Comparison of ENCODE assay signal across 10 cellular contexts in genomic region chr7:38748056-38748610, GRCh38.
DNase-seq lines count a peak whose midpoint lies in the region; ATAC-seq and TF ChIP-seq lines count a peak whose summit lies in the region.
"Had no signal": no experiment of that assay in that cellular context is flagged by ENCODE, and none has a peak within 500 bp of the region (broad histone marks: within the 10 kb centered on the region; RNA-seq: fewer than 3 reads in every experiment).

No MANE protein-coding gene starts in this region.

- no peak for ATAC-seq in naive thymus-derived CD4-positive, alpha-beta T cell
- ATAC-seq in GM21360 (IDR thresholded peaks at IDR 0.05; ENCODE audit: unreplicated experiment): no peak

- intact Hi-C loops in CD14-positive monocyte (cut with micrococcal nuclease): no loop called here
- intact Hi-C loops in naive thymus-derived CD4-positive, alpha-beta T cell (cut with micrococcal nuclease): no loop called here

- H3F3A ChIP-seq in Loucy (ENCODE audit: low read depth): no peaks in the 10 kb centered on the region

- H3K9me3 ChIP-seq in Loucy (ENCODE audit: insufficient read depth, low read depth, low read length): no peaks in the 10 kb centered on the region
- no peaks in the 10 kb centered on the region for H3K9me3 ChIP-seq in naive thymus-derived CD4-positive, alpha-beta T cell (ENCODE audit: control insufficient read depth in 2 of 3, low read length in 3 of 3)

- no peak overlapping the region for H3K4me2 ChIP-seq in Loucy (ENCODE audit: low read depth, low read length, poor library complexity, severe bottlenecking)

- CTCF ChIA-PET in naive thymus-derived CD4-positive, alpha-beta T cell (lab: Charles Lee): interaction anchor here (0.6 kb wide), 1 partner anchor 90 kb away, joined by 7 read pairs; no protein-coding TSS in a partner anchor

- H4K20me1 ChIP-seq in Loucy (ENCODE audit: insufficient read depth, low read length, poor library complexity, severe bottlenecking): no peaks in the 10 kb centered on the region

- peaks cover 0 to 1% (median 0%) of the 10 kb centered on the region in 7 donors for H3K9me3 Mint-ChIP-seq in CD14-positive monocyte
- H3K9me3 Mint-ChIP-seq in naive thymus-derived CD4-positive, alpha-beta T cell: no peaks in the 10 kb centered on the region

- TF ChIP-seq CTCF in CD14-positive monocyte (IDR thresholded peaks at IDR 0.05) (peak; percentile 42), Loucy (conservative IDR thresholded peaks at IDR 0.05; ENCODE audit: low read length) (peak; percentile 62)

- peaks cover 76 to 82% of the 10 kb centered on the region in 2 donors for H3K36me3 Mint-ChIP-seq in CD14-positive monocyte
- H3K36me3 Mint-ChIP-seq in naive thymus-derived CD4-positive, alpha-beta T cell: peaks cover 17 to 78% (median 54%) of the 10 kb centered on the region in 5 donors

- POLR2A ChIA-PET in naive thymus-derived CD4-positive, alpha-beta T cell (lab: Charles Lee): no interaction called here

- H3K9me2 ChIP-seq in Loucy (replicated peaks; ENCODE audit: low read depth, low read length): no peaks in the 10 kb centered on the region

- H3K4me1 Mint-ChIP-seq in CD14-positive monocyte: no peaks in the 10 kb centered on the region
- H3K4me1 Mint-ChIP-seq in naive thymus-derived CD4-positive, alpha-beta T cell: no peaks in the 10 kb centered on the region

- H3K4me3 ChIP-seq in Loucy (ENCODE audit: low read length, poor library complexity, severe bottlenecking): no peak overlapping the region
- no peak overlapping the region for H3K4me3 ChIP-seq in naive thymus-derived CD4-positive, alpha-beta T cell (ENCODE audit: low read length)

- no peak overlapping the region for H3K9ac ChIP-seq in Loucy (ENCODE audit: low read depth, low read length, poor library complexity, severe bottlenecking)

- H3K4me3 Mint-ChIP-seq in CD14-positive monocyte: no peak overlapping the region
- no peak overlapping the region for H3K4me3 Mint-ChIP-seq in naive thymus-derived CD4-positive, alpha-beta T cell

- peaks cover 16% of the 10 kb centered on the region; the same call in 1 of the 2 replicates for H3K36me3 ChIP-seq in Loucy (ENCODE audit: insufficient read depth, low read length)
- H3K36me3 ChIP-seq in naive thymus-derived CD4-positive, alpha-beta T cell (ENCODE audit: control insufficient read depth in 2 of 3, insufficient read depth in 3 of 3, low read length in 3 of 3): peaks cover 5 to 53% (median 8%) of the 10 kb centered on the region in 3 experiments

- H2AFZ ChIP-seq in Loucy (ENCODE audit: low read length): no peak overlapping the region

- H3K27ac Mint-ChIP-seq in CD14-positive monocyte: no peak overlapping the region
- no peak overlapping the region for H3K27ac Mint-ChIP-seq in naive thymus-derived CD4-positive, alpha-beta T cell

- H3K27me3 Mint-ChIP-seq in CD14-positive monocyte (ENCODE audit: low read depth in 3 of 3): no peaks in the 10 kb centered on the region
- no peaks in the 10 kb centered on the region for H3K27me3 Mint-ChIP-seq in naive thymus-derived CD4-positive, alpha-beta T cell

- no peaks in the 10 kb centered on the region for H3K27me3 ChIP-seq in Loucy (ENCODE audit: insufficient read depth, low read length, poor library complexity, severe bottlenecking)
- no peaks in the 10 kb centered on the region for H3K27me3 ChIP-seq in naive thymus-derived CD4-positive, alpha-beta T cell (ENCODE audit: control insufficient read depth in 2 of 2, insufficient read depth in 2 of 2, low read length in 2 of 2)

- DNase-seq in CD14-positive monocyte (ENCODE audit: low spot score) (no peak), cerebellum (ENCODE audit: low spot score) (peak; percentile 20), medulla oblongata (ENCODE audit: extremely low spot score) (peak; percentile 35), NCI-H524 treated with DMSO at 0.1 percent for 48 hours (lab: John Stamatoyannopoulos, UW) (no peak), SK-N-DZ (ENCODE audit: low spot score) (no peak)
- no peak for DNase-seq in naive thymus-derived CD4-positive, alpha-beta T cell
- DNase-seq: NCI-H1436, occipital lobe had no signal

- no peaks in the 10 kb centered on the region for H3K4me1 ChIP-seq in Loucy (ENCODE audit: insufficient read depth, low read length, poor library complexity, severe bottlenecking)
- H3K4me1 ChIP-seq in naive thymus-derived CD4-positive, alpha-beta T cell (ENCODE audit: control insufficient read depth in 2 of 2, insufficient read depth in 2 of 2, low read length in 2 of 2): no peaks in the 10 kb centered on the region

- no peaks in the 10 kb centered on the region for H3K79me2 ChIP-seq in Loucy (ENCODE audit: insufficient read depth, low read length)

- no peak overlapping the region for H3K27ac ChIP-seq in naive thymus-derived CD4-positive, alpha-beta T cell (ENCODE audit: low read depth, low read length)

Comparison
In these comparisons a context has a peak if more than half of its experiments do, and no peak if none do; other contexts are left out.
1. DNase-seq: peak in cerebellum (single experiment) and medulla oblongata (single experiment); none in CD14-positive monocyte (single experiment), NCI-H524 treated with DMSO at 0.1 percent for 48 hours (single experiment), SK-N-DZ (single experiment) and naive thymus-derived CD4-positive, alpha-beta T cell (0 of 9).